ENCODE assay signal across 9 cellular contexts in the genomic region with DNA sequence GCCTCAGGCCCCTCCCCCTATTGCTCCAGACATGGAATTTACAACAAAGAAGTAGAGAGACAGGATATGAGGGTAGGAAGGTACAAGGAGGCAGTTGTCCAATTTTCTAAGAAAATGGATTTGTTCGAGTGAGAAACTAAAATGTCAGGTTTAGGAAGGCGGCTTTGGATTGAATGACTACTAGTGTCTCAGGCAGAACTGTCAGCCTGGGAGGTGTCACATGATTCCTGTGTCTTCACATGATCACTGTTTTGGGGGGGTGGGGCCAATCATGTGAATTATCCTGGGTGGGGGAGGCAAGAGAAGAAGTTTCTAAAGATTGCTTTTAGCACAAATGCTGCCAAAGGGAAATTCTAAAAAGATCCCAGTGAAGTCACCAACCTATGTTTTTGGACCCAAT. TPM values are rescaled to one million over a fixed set of nuclear protein-coding genes. Genes with fewer than 3 reads are reported as not detected.
DNase-seq lines count a peak whose midpoint lies in the region; ATAC-seq, FAIRE-seq and TF ChIP-seq lines count a peak whose summit lies in the region.
"Had no signal": no experiment of that assay in that cellular context is flagged by ENCODE, and none has a peak within 500 bp of the region (broad histone marks: within the 10 kb centered on the region; RNA-seq: fewer than 3 reads in every experiment).

No MANE protein-coding gene starts in this region.

- H3K79me2 ChIP-seq in SU-DHL-6 (ENCODE audit: insufficient read depth, low read length), result no peaks in the 10 kb centered on the region

- H3K4me2 ChIP-seq in SU-DHL-6 (ENCODE audit: low read depth, low read length, poor library complexity, severe bottlenecking), result peak overlapping the region; percentile 34

- H3K9me2 ChIP-seq in SU-DHL-6 (replicated peaks; ENCODE audit: insufficient read depth, low read length), result no peaks in the 10 kb centered on the region

- FAIRE-seq in small intestine (lab: Jason Lieb, UNC), result no peak

- peak; percentile 42 for DNase-seq in GM20000 (ENCODE audit: low spot score)
- DNase-seq in fibroblast of the aortic adventitia (ENCODE audit: low read depth), result peak; percentile 38
- no peak for DNase-seq in small intestine
- no peak for DNase-seq in NCI-H128 (lab: John Stamatoyannopoulos, UW; ENCODE audit: unreplicated experiment)
- no peak for DNase-seq in cerebellar nuclear complex (lab: John Stamatoyannopoulos, UW)
- DNase-seq in stimulated activated naive CD8-positive, alpha-beta T cell treated with anti-CD3 and anti-CD28 coated beads, Interleukin-15, Interleukin-2, amounts not matched to agents 100 U/mL and 50 U/mL, for 24 hours, result no peak
- DNase-seq: SJCRH30 had no signal

- no peaks in the 10 kb centered on the region for H3K36me3 ChIP-seq in SU-DHL-6 (ENCODE audit: low read length)
- no peaks in the 10 kb centered on the region for H3K36me3 ChIP-seq in small intestine (ENCODE audit: control insufficient read depth in 2 of 2, insufficient read depth in 2 of 2, low read length in 2 of 2)
- H3K36me3 ChIP-seq: SJCRH30 had no signal

- H3K9ac ChIP-seq in SU-DHL-6 (ENCODE audit: low read length), result peak overlapping the region; percentile 13; the same call in 1 of the 2 replicates

- H4K20me1 ChIP-seq in SU-DHL-6 (ENCODE audit: low read depth, low read length), result no peaks in the 10 kb centered on the region

- H3K27me3 ChIP-seq in SU-DHL-6 (ENCODE audit: low read length) (0 out of 2 replicates have a peak, but pooled peaks cover 2% of the 10 kb centered on the region), small intestine (ENCODE audit: control insufficient read depth in 2 of 2, insufficient read depth in 2 of 2, low read length in 2 of 2) (peaks cover 0 to 4% of the 10 kb centered on the region in 2 donors)

- H3K4me1 ChIP-seq in small intestine (ENCODE audit: control insufficient read depth in 2 of 2, insufficient read depth in 1 of 2, low read depth in 1 of 2, low read length in 1 of 2), result peaks cover 0 to 3% of the 10 kb centered on the region in 2 donors
- H3K4me1 ChIP-seq: SJCRH30 had no signal

- H3K27ac ChIP-seq in SU-DHL-6 (ENCODE audit: low read depth, low read length) (peak overlapping the region; percentile 35), skin epidermis (peak overlapping the region in 20 of 21 experiments; percentile 52 to 95 (median 88)), small intestine (ENCODE audit: low read depth in 1 of 2, low read length in 1 of 2) (peak overlapping the region in 1 of 2 donors; percentile 55)
- H3K27ac ChIP-seq: SJCRH30 had no signal

- TF ChIP-seq CTCF in GM20000 (IDR thresholded peaks at IDR 0.05; ENCODE audit: extremely low read depth, missing control alignments), result no peak
- TF ChIP-seq CTCF in SU-DHL-6 (IDR thresholded peaks at IDR 0.05; ENCODE audit: insufficient read depth, low read length, poor library complexity, severe bottlenecking), result no peak
- TF ChIP-seq CTCF in fibroblast of the aortic adventitia (IDR thresholded peaks at IDR 0.05; ENCODE audit: insufficient read depth, low read length), result no peak

- ATAC-seq in stimulated activated naive CD8-positive, alpha-beta T cell treated with anti-CD3 and anti-CD28 coated beads, Interleukin-15, Interleukin-2, amounts not matched to agents 100 U/mL and 50 U/mL, for 24 hours, result no peak

- 73 to 90% (median 77%) methylated on average over 2 of the region's 2 CpGs for WGBS in small intestine, 3 donors

- H3K9me3 ChIP-seq in SU-DHL-6 (ENCODE audit: insufficient read depth, low read length) (no peaks in the 10 kb centered on the region), small intestine (ENCODE audit: control insufficient read depth, low read depth) (no peaks in the 10 kb centered on the region)
- H3K9me3 ChIP-seq: SJCRH30 had no signal

- no peak overlapping the region for H3K4me3 ChIP-seq in SU-DHL-6 (ENCODE audit: insufficient read depth, low read length, poor library complexity, severe bottlenecking)
- peak overlapping the region; percentile 17 for H3K4me3 ChIP-seq in fibroblast of the aortic adventitia (ENCODE audit: low read depth, low read length)
- H3K4me3 ChIP-seq in skin epidermis, result peak overlapping the region in 2 of 7 experiments; percentile 63 to 77
- H3K4me3 ChIP-seq in small intestine (ENCODE audit: low read depth in 1 of 2, low read length in 2 of 2), result no peak overlapping the region
- H3K4me3 ChIP-seq: SJCRH30 had no signal

- no peaks in the 10 kb centered on the region for H3F3A ChIP-seq in SU-DHL-6 (ENCODE audit: insufficient read depth)

- no peak overlapping the region for H2AFZ ChIP-seq in SU-DHL-6 (ENCODE audit: low read depth, low read length, severe bottlenecking)

RNA-seq across cellular contexts. Expression of a gene that starts 2.3 kb away (rescaled TPM):
- total RNA-seq in fibroblast of the aortic adventitia (ENCODE audit: low replicate concordance), result 12.2 and 18.3 TPM in 2 replicates
- polyA plus RNA-seq in small intestine, result 10 to 100 TPM; 11.4 to 27.0 (median 17.8) TPM

Comparison
In these comparisons a context has a peak if more than half of its experiments do, and no peak if none do; other contexts are left out.
1. DNase-seq: peak in GM20000 (single experiment) and fibroblast of the aortic adventitia (single experiment); none in small intestine (single experiment), NCI-H128 (single experiment), cerebellar nuclear complex (0 of 2) and stimulated activated naive CD8-positive, alpha-beta T cell treated with anti-CD3 and anti-CD28 coated beads, Interleukin-15, Interleukin-2, amounts not matched to agents 100 U/mL and 50 U/mL, for 24 hours (single experiment).